Comparison of ENCODE assay signal across 1 cellular context in genomic region chr18:45103319-45104070, GRCh38.
TF ChIP-seq lines count a peak whose summit lies in the region.

No MANE protein-coding gene starts in this region.

TF ChIP-seq in GM12878, 131 proteins besides CTCF, POLR2A, EP300 and RAD21 (continued from another document):
- TF ChIP-seq NKRF (conservative IDR thresholded peaks at IDR 0.05) (no peak), BHLHE40 (IDR thresholded peaks at IDR 0.05; ENCODE audit: borderline replicate concordance in 1 of 2, low read depth in 2 of 2, low read length in 1 of 2) (peak; percentile 53 to 59; a peak in 3 of 4 replicates), HDAC6 (IDR thresholded peaks at IDR 0.05; ENCODE audit: unreplicated experiment) (no peak), FOXK2 (IDR thresholded peaks at IDR 0.05) (no peak)
